Comparison of ENCODE assay signal across 1 cellular context in the genomic region with DNA sequence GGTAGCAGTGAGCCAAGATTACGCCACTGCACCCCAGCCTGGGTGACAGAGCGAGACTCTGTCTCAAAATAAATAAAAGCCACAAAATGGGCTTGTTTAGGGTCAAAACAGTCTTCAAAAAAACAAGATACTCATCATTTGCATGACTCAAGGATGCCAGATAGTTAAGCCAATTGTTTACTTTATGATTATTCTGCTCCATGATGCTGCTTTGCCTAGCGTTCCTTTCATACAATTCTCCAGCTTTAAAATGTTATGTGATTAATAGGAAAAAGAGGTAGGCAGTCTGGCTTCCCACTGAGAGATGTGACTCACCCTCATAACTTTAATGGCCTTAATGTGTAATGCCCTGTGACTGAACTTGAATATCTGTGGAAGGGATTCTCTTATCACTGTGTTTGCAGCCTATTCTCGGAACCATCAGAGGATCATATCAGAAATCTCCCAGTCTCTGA.
TF ChIP-seq lines count a peak whose summit lies in the region.

No MANE protein-coding gene starts in this region.

TF ChIP-seq in GM23338, 12 proteins besides CTCF, POLR2A, EP300 and RAD21 (continued from another document):
- TF ChIP-seq, protein P1, sequence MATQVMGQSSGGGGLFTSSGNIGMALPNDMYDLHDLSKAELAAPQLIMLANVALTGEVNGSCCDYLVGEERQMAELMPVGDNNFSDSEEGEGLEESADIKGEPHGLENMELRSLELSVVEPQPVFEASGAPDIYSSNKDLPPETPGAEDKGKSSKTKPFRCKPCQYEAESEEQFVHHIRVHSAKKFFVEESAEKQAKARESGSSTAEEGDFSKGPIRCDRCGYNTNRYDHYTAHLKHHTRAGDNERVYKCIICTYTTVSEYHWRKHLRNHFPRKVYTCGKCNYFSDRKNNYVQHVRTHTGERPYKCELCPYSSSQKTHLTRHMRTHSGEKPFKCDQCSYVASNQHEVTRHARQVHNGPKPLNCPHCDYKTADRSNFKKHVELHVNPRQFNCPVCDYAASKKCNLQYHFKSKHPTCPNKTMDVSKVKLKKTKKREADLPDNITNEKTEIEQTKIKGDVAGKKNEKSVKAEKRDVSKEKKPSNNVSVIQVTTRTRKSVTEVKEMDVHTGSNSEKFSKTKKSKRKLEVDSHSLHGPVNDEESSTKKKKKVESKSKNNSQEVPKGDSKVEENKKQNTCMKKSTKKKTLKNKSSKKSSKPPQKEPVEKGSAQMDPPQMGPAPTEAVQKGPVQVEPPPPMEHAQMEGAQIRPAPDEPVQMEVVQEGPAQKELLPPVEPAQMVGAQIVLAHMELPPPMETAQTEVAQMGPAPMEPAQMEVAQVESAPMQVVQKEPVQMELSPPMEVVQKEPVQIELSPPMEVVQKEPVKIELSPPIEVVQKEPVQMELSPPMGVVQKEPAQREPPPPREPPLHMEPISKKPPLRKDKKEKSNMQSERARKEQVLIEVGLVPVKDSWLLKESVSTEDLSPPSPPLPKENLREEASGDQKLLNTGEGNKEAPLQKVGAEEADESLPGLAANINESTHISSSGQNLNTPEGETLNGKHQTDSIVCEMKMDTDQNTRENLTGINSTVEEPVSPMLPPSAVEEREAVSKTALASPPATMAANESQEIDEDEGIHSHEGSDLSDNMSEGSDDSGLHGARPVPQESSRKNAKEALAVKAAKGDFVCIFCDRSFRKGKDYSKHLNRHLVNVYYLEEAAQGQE (IDR thresholded peaks at IDR 0.05; ENCODE audit: unreplicated experiment): no peak
- TF ChIP-seq EZH2phosphoT487 (IDR thresholded peaks at IDR 0.05; ENCODE audit: unreplicated experiment) (no peak), POLR2AphosphoS5 (IDR thresholded peaks at IDR 0.05; ENCODE audit: low read depth) (no peak), JUNB (IDR thresholded peaks at IDR 0.05; ENCODE audit: unreplicated experiment) (no peak)
